ENCODE assay signal across 13 cellular contexts in genomic region chr17:81807839-81808238, GRCh38. TPM values are rescaled to one million over a fixed set of nuclear protein-coding genes. Genes with fewer than 3 reads are reported as not detected.
DNase-seq lines count a peak whose midpoint lies in the region; ATAC-seq and TF ChIP-seq lines count a peak whose summit lies in the region.
"Had no signal": no experiment of that assay in that cellular context is flagged by ENCODE, and none has a peak within 500 bp of the region (broad histone marks: within the 10 kb centered on the region; RNA-seq: fewer than 3 reads in every experiment).

No MANE protein-coding gene starts in this region.

- no peaks in the 10 kb centered on the region for H3K36me3 ChIP-seq in BLaER1 treated with 17β-estradiol and CSF1 and Interleukin-3, amounts not matched to agents 10 nM and 100 nM
- H3K36me3 ChIP-seq in H7 (replicated peaks; ENCODE audit: control insufficient read depth, insufficient read depth, low read length) (no peaks in the 10 kb centered on the region), RWPE2 (ENCODE audit: low read depth) (no peaks in the 10 kb centered on the region), thoracic aorta (no peaks in the 10 kb centered on the region)
- H3K36me3 ChIP-seq: BE2C had no signal

- DNase-seq in H7, result peak; percentile 51
- DNase-seq in RWPE2 (ENCODE audit: low spot score), result peak; percentile 76
- no peak for DNase-seq in thoracic aorta (ENCODE audit: low spot score)
- no peak for DNase-seq in NCI-H1048 (lab: John Stamatoyannopoulos, UW)
- DNase-seq in T1000 (lab: John Stamatoyannopoulos, UW), result no peak
- DNase-seq: BE2C, Calu3, DMS 273 treated with DMSO at 0.1 percent for 48 hours, GM23248, IMR-90 had no signal

- no peak overlapping the region for H3K27ac ChIP-seq in BLaER1 treated with 17β-estradiol and CSF1 and Interleukin-3, amounts not matched to agents 10 nM and 100 nM
- H3K27ac ChIP-seq in RWPE2 (ENCODE audit: poor library complexity, severe bottlenecking) (no peak overlapping the region), thoracic aorta (no peak overlapping the region)
- H3K27ac ChIP-seq: A549, GM23248 had no signal

- H3K4me3 ChIP-seq in BLaER1 treated with 17β-estradiol and CSF1 and Interleukin-3, amounts not matched to agents 10 nM and 100 nM, result no peak overlapping the region
- H3K4me3 ChIP-seq in H7 (ENCODE audit: insufficient read depth, low read depth, low read length) (no peak overlapping the region), RWPE2 (ENCODE audit: severe bottlenecking) (no peak overlapping the region), thoracic aorta (no peak overlapping the region)
- H3K4me3 ChIP-seq: A549, GM23248 had no signal

- H4K20me1 ChIP-seq in BLaER1 treated with 17β-estradiol and CSF1 and Interleukin-3, amounts not matched to agents 10 nM and 100 nM, result peaks cover 0 to 38% (median 0%) of the 10 kb centered on the region in 11 experiments; a peak in 9 of 22 replicates

- TF ChIP-seq CTCF in RWPE2 (IDR thresholded peaks at IDR 0.05; ENCODE audit: poor library complexity, severe bottlenecking) (no peak), thoracic aorta (IDR thresholded peaks at IDR 0.05) (no peak)

- no peaks in the 10 kb centered on the region for H3K9me3 ChIP-seq in BLaER1 treated with 17β-estradiol and CSF1 and Interleukin-3, amounts not matched to agents 10 nM and 100 nM (replicated peaks in 1 of 11)
- H3K9me3 ChIP-seq in RWPE2 (ENCODE audit: severe bottlenecking) (no peaks in the 10 kb centered on the region), thoracic aorta (no peaks in the 10 kb centered on the region)
- H3K9me3 ChIP-seq: A549 had no signal

- peak overlapping the region in 2 of 11 experiments; percentile 2 to 12; a peak in 2 of 22 replicates for H3K9ac ChIP-seq in BLaER1 treated with 17β-estradiol and CSF1 and Interleukin-3, amounts not matched to agents 10 nM and 100 nM
- H3K9ac ChIP-seq: GM23248 had no signal

- H3K4me1 ChIP-seq in BLaER1 treated with 17β-estradiol and CSF1 and Interleukin-3, amounts not matched to agents 10 nM and 100 nM, result peaks cover 17 to 68% (median 55%) of the 10 kb centered on the region in 10 experiments; a peak in 19 of 20 replicates
- H3K4me1 ChIP-seq in RWPE2 (ENCODE audit: insufficient read depth, poor library complexity, severe bottlenecking), result no peaks in the 10 kb centered on the region
- peaks cover 0 to 18% of the 10 kb centered on the region in 2 donors for H3K4me1 ChIP-seq in thoracic aorta (ENCODE audit: control insufficient read depth in 1 of 2, low read depth in 2 of 2)

- ATAC-seq in RWPE2 (ENCODE audit: low read depth) (no peak), thoracic aorta (ENCODE audit: insufficient number of reproducible peaks, low FRiP score, low read depth) (peak; percentile 9)

- peak overlapping the region in 9 of 11 experiments; percentile 6 to 84 (median 65); a peak in 18 of 22 replicates for H3K4me2 ChIP-seq in BLaER1 treated with 17β-estradiol and CSF1 and Interleukin-3, amounts not matched to agents 10 nM and 100 nM
- H3K4me2 ChIP-seq: A549 had no signal

- peaks cover 46 to 71% (median 55%) of the 10 kb centered on the region in 11 experiments for H3K27me3 ChIP-seq in BLaER1 treated with 17β-estradiol and CSF1 and Interleukin-3, amounts not matched to agents 10 nM and 100 nM
- H3K27me3 ChIP-seq in H7 (ENCODE audit: control insufficient read depth, insufficient read depth, low read length) (peaks cover 39% of the 10 kb centered on the region), RWPE2 (ENCODE audit: insufficient read depth, poor library complexity, severe bottlenecking) (peaks cover 53% of the 10 kb centered on the region), thoracic aorta (replicated peaks; ENCODE audit: insufficient read depth) (peaks cover 14% of the 10 kb centered on the region)

RNA-seq across cellular contexts. Expression of gene GCGR, which starts 3.9 kb away (rescaled TPM):
- total RNA-seq in H7 (2014; rRNA removed; shearing (Covaris generic)), result 0.07 and 0.11 TPM in 2 replicates
- not detected for total RNA-seq in thoracic aorta
- total RNA-seq: GM23248, IMR-90 had no signal

RNA-seq across cellular contexts. Expression of gene MCRIP1, which starts 25.3 kb away (rescaled TPM):
- total RNA-seq in H7 (2014; rRNA removed; shearing (Covaris generic)), result 180 and 204 TPM in 2 replicates
- 100 to 1,000 TPM in 1 of 2 donors, 10 to 100 TPM in 1; 57.5 to 116 TPM for total RNA-seq in thoracic aorta

RNA-seq across cellular contexts. Expression of gene PPP1R27, which starts 27.0 kb away (rescaled TPM):
- not detected in 2 replicates for total RNA-seq in H7 (2014; rRNA removed; shearing (Covaris generic))
- not detected for total RNA-seq in thoracic aorta
- total RNA-seq: Calu3, G401, GM23248, IMR-90 had no signal

RNA-seq across cellular contexts. Expression of gene P4HB, which starts 52.5 kb away (rescaled TPM):
- total RNA-seq in H7 (2014; rRNA removed; shearing (Covaris generic)), result 421 and 528 TPM in 2 replicates
- 100 to 1,000 TPM; 515 to 655 TPM for total RNA-seq in thoracic aorta

Comparison
In these comparisons a context has a peak if more than half of its experiments do, and no peak if none do; other contexts are left out.
1. DNase-seq: peak in H7 (single experiment) and RWPE2 (single experiment); none in thoracic aorta (single experiment), NCI-H1048 (single experiment) and T1000 (single experiment).